Comparison of ENCODE assay signal across 13 cellular contexts in the genomic region with DNA sequence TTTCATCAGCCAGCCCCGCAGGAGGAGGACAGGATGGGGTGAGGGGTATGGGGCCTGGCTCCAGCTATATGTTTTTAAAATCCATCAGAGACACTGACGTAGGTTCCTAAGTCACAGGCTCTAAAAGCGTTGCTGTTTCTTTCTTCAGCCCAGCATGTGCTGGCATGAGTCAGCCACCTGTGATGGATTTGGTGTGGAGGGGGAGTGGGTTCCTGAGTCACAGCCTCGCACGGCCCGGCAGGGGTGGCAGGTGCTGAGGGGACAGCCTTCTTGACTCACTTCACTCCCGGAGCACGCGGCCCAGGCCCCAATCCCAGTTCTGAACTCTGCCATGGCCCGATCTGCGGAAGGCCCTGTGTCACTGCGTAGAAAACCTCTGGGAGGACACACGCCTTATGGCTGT. TPM values are rescaled to one million over a fixed set of nuclear protein-coding genes. Genes with fewer than 3 reads are reported as not detected.
DNase-seq lines count a peak whose midpoint lies in the region; ATAC-seq and TF ChIP-seq lines count a peak whose summit lies in the region.
"Had no signal": no experiment of that assay in that cellular context is flagged by ENCODE, and none has a peak within 500 bp of the region (broad histone marks: within the 10 kb centered on the region; RNA-seq: fewer than 3 reads in every experiment).

No MANE protein-coding gene starts in this region.

- no peak overlapping the region for H2BK15ac ChIP-seq in mesendoderm (replicated peaks; ENCODE audit: low read depth)

- H3K9ac ChIP-seq in mesendoderm (ENCODE audit: low read length): no peak overlapping the region

- no peak overlapping the region for H2BK5ac ChIP-seq in mesendoderm (ENCODE audit: low read length)

- peaks cover 6% of the 10 kb centered on the region for H3K36me3 ChIP-seq in mesendoderm (ENCODE audit: control insufficient read depth, insufficient read depth, low read length)
- H3K36me3 ChIP-seq in aorta (ENCODE audit: control insufficient read depth in 1 of 2, insufficient read depth in 2 of 2, low read length in 1 of 2): no peaks in the 10 kb centered on the region

- H3K27me3 Mint-ChIP-seq in T-cell: no peaks in the 10 kb centered on the region
- H3K27me3 Mint-ChIP-seq: naive thymus-derived CD4-positive, alpha-beta T cell had no signal

- H3K36me3 Mint-ChIP-seq in T-cell: peaks cover 36% of the 10 kb centered on the region

- no peak overlapping the region for H3K4me3 Mint-ChIP-seq in T-cell
- H3K4me3 Mint-ChIP-seq: naive thymus-derived CD4-positive, alpha-beta T cell had no signal

- intact Hi-C loops in aorta (cut with DNase I): no loop called here

- H3K9me3 ChIP-seq in aorta (ENCODE audit: control insufficient read depth, low read length): no peaks in the 10 kb centered on the region

- H3K27ac ChIP-seq in mesendoderm (ENCODE audit: low read depth, low read length) (no peak overlapping the region), aorta (ENCODE audit: low read depth in 1 of 2, low read length in 2 of 2) (peak overlapping the region; percentile 38 to 73)
- H3K27ac ChIP-seq: 22Rv1 had no signal

- no peaks in the 10 kb centered on the region for H3K79me1 ChIP-seq in mesendoderm (ENCODE audit: low read length)

- H3K27ac Mint-ChIP-seq in T-cell: no peak overlapping the region
- H3K27ac Mint-ChIP-seq: naive thymus-derived CD4-positive, alpha-beta T cell had no signal

- H2AK5ac ChIP-seq in mesendoderm (ENCODE audit: low read length): no peak overlapping the region

- H3K23ac ChIP-seq in mesendoderm (ENCODE audit: low read length): no peak overlapping the region

- no peak for TF ChIP-seq CTCF in cardiac fibroblast (IDR thresholded peaks at IDR 0.05; ENCODE audit: low read depth, low read length)

- H3K4ac ChIP-seq in mesendoderm (ENCODE audit: low read depth, low read length): no peak overlapping the region

- H3K4me1 Mint-ChIP-seq in T-cell: peaks cover 14 to 19% (median 17%) of the 10 kb centered on the region in 3 donors

- no peak overlapping the region for H3K4me2 ChIP-seq in mesendoderm (ENCODE audit: low read length)

- no peak overlapping the region for H4K5ac ChIP-seq in mesendoderm (ENCODE audit: low read length)

- ATAC-seq in aorta (ENCODE audit: low FRiP score) (peak; percentile 66), HG03097 (IDR thresholded peaks at IDR 0.05; ENCODE audit: low FRiP score, unreplicated experiment) (no peak), T-cell (replicated peaks in 1 of 4) (no peak)
- ATAC-seq: naive thymus-derived CD4-positive, alpha-beta T cell had no signal

- no peaks in the 10 kb centered on the region for H3K79me2 ChIP-seq in mesendoderm (ENCODE audit: control insufficient read depth, insufficient read depth, low read length)

- no peak overlapping the region for H4K8ac ChIP-seq in mesendoderm (ENCODE audit: low read depth, low read length)

- no peaks in the 10 kb centered on the region for H3K27me3 ChIP-seq in mesendoderm (ENCODE audit: insufficient read depth, low read length, poor library complexity)
- H3K27me3 ChIP-seq in aorta (ENCODE audit: control insufficient read depth in 1 of 2, insufficient read depth in 2 of 2, low read length in 1 of 2): no peaks in the 10 kb centered on the region

- no peak overlapping the region for H3K56ac ChIP-seq in mesendoderm (ENCODE audit: low read length)

- POLR2A ChIA-PET in T-cell (lab: Charles Lee): no interaction called here

- CTCF ChIA-PET in T-cell (lab: Charles Lee): no interaction called here

- no peaks in the 10 kb centered on the region for H3K4me1 ChIP-seq in mesendoderm (ENCODE audit: control insufficient read depth, low read depth, low read length)
- no peaks in the 10 kb centered on the region for H3K4me1 ChIP-seq in aorta (ENCODE audit: control insufficient read depth in 1 of 2, insufficient read depth in 2 of 2, low read length in 2 of 2)

- no peak overlapping the region for H3K18ac ChIP-seq in mesendoderm (ENCODE audit: low read length)

- no CpG with 5 or more reads among the region's 13 CpGs for WGBS in mesendoderm (ENCODE audit: extremely low coverage, insufficient coverage, low lambda C conversion rate)
- 17 to 26% methylated on average over 13 of the region's 13 CpGs for WGBS in aorta, 2 donors

- no peaks in the 10 kb centered on the region for H3K9me3 Mint-ChIP-seq in T-cell

- H2BK120ac ChIP-seq in mesendoderm (ENCODE audit: low read depth, low read length): no peak overlapping the region

- H3K4me3 ChIP-seq in cardiac fibroblast (replicated peaks in 1 of 2; ENCODE audit: low read depth in 2 of 2, low read length in 2 of 2) (no peak overlapping the region), mesendoderm (ENCODE audit: low read length) (no peak overlapping the region), aorta (ENCODE audit: low read length in 2 of 2) (no peak overlapping the region)

- DNase-seq in DMS 273 (lab: John Stamatoyannopoulos, UW; ENCODE audit: unreplicated experiment) (peak; percentile 47), DMS 273 treated with DMSO at 0.1 percent for 48 hours (lab: John Stamatoyannopoulos, UW) (no peak), cardiac fibroblast (ENCODE audit: low read depth in 2 of 2) (peak; percentile 95 to 99), mesendoderm (peak; percentile 68), aorta (peak; percentile 89 to 92), T-cell (no peak), DMS114 treated with DMSO at 0.1 percent for 48 hours (lab: John Stamatoyannopoulos, UW; ENCODE audit: unreplicated experiment) (no peak)
- DNase-seq: activated effector memory CD4-positive, alpha-beta T cell treated with Interleukin-2 at 50 U/mL for 16 hours; erythroblast; naive thymus-derived CD4-positive, alpha-beta T cell; NCI-H510A treated with DMSO at 0.1 percent for 48 hours had no signal

RNA-seq across cellular contexts. Expression of gene RPL26L1, which starts 38.8 kb away (rescaled TPM):
- polyA plus RNA-seq in mesendoderm (2013, experiment 1 of 2): 99.4 TPM
- polyA plus RNA-seq in mesendoderm (2013, experiment 2 of 2): 101 TPM
- total RNA-seq in aorta (10 to 100 TPM; 16.7 to 31.2 TPM), T-cell (10 to 100 TPM; 13.7 to 16.4 (median 14.0) TPM)
- polyA plus RNA-seq in aorta: 10 to 100 TPM; 28.2 to 30.4 TPM

Comparison
In these comparisons a context has a peak if more than half of its experiments do, and no peak if none do; other contexts are left out.
1. DNase-seq: peak in DMS 273 (single experiment), cardiac fibroblast (2 of 2), mesendoderm (single experiment) and aorta (2 of 2); none in DMS 273 treated with DMSO at 0.1 percent for 48 hours (single experiment), T-cell (0 of 34) and DMS114 treated with DMSO at 0.1 percent for 48 hours (single experiment).